Comparison of ENCODE assay signal across 1 cellular context in genomic region chr7:150125831-150126230, GRCh38.
TF ChIP-seq lines count a peak whose summit lies in the region.
"Not testable (repeated sequence)": the region's sequence is repeated elsewhere in the genome, so short reads cannot be mapped to it uniquely, and the experiment has no call there.

No MANE protein-coding gene starts in this region.

TF ChIP-seq in HepG2, 621 proteins besides CTCF, POLR2A, EP300 and RAD21 (continued from another document and continues in another):
- TF ChIP-seq RERE (CRISPR knock-in tag; IDR thresholded peaks at IDR 0.05; ENCODE audit: low read depth), result peak; percentile 53; the same call in 1 of the 2 replicates
- peak; percentile 97 for TF ChIP-seq FOXA3 (CRISPR knock-in tag; IDR thresholded peaks at IDR 0.05)
- 0 out of 2 replicates have a peak, but pooled peaks have one; percentile 67 for TF ChIP-seq ZNF205 (CRISPR knock-in tag; IDR thresholded peaks at IDR 0.05)
- TF ChIP-seq ISL2 (CRISPR knock-in tag; IDR thresholded peaks at IDR 0.05), result peak; percentile 88
- 0 out of 2 replicates have a peak, but pooled peaks have one; percentile 28 for TF ChIP-seq ADNP (CRISPR knock-in tag; IDR thresholded peaks at IDR 0.05)
- peak; percentile 55; the same call in 1 of the 2 replicates for TF ChIP-seq RXRB (CRISPR knock-in tag; IDR thresholded peaks at IDR 0.05; ENCODE audit: borderline replicate concordance)
- peak; percentile 69 for TF ChIP-seq BCL6 (CRISPR knock-in tag; IDR thresholded peaks at IDR 0.05)
- TF ChIP-seq, protein P1, sequence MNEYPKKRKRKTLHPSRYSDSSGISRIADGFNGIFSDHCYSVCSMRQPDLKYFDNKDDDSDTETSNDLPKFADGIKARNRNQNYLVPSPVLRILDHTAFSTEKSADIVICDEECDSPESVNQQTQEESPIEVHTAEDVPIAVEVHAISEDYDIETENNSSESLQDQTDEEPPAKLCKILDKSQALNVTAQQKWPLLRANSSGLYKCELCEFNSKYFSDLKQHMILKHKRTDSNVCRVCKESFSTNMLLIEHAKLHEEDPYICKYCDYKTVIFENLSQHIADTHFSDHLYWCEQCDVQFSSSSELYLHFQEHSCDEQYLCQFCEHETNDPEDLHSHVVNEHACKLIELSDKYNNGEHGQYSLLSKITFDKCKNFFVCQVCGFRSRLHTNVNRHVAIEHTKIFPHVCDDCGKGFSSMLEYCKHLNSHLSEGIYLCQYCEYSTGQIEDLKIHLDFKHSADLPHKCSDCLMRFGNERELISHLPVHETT (CRISPR knock-in tag; conservative IDR thresholded peaks at IDR 0.05), result peak; percentile 61; the same call in 1 of the 2 replicates
- peak; percentile 70 for TF ChIP-seq CEBPB (IDR thresholded peaks at IDR 0.05; ENCODE audit: borderline replicate concordance, low read depth, low read length)
- peak; percentile 63 for TF ChIP-seq ELF3 (CRISPR knock-in tag; IDR thresholded peaks at IDR 0.05)
- TF ChIP-seq, protein P2, sequence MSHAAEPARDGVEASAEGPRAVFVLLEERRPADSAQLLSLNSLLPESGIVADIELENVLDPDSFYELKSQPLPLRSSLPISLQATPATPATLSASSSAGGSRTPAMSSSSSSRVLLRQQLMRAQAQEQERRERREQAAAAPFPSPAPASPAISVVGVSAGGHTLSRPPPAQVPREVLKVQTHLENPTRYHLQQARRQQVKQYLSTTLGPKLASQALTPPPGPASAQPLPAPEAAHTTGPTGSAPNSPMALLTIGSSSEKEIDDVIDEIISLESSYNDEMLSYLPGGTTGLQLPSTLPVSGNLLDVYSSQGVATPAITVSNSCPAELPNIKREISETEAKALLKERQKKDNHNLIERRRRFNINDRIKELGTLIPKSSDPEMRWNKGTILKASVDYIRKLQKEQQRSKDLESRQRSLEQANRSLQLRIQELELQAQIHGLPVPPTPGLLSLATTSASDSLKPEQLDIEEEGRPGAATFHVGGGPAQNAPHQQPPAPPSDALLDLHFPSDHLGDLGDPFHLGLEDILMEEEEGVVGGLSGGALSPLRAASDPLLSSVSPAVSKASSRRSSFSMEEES (CRISPR knock-in tag; IDR thresholded peaks at IDR 0.05), result peak; percentile 58; the same call in 1 of the 2 replicates
- TF ChIP-seq IRF2 (CRISPR knock-in tag; IDR thresholded peaks at IDR 0.05), result peak; percentile 67; the same call in 1 of the 2 replicates
- TF ChIP-seq ZNF614 (CRISPR knock-in tag; IDR thresholded peaks at IDR 0.05; ENCODE audit: borderline replicate concordance), result peak; percentile 87; the same call in 1 of the 2 replicates
- peak; percentile 94 for TF ChIP-seq ARID5B (CRISPR knock-in tag; IDR thresholded peaks at IDR 0.05)
- TF ChIP-seq HOXA5 (CRISPR knock-in tag; IDR thresholded peaks at IDR 0.05), result 0 out of 2 replicates have a peak, but pooled peaks have one; percentile 41
- not testable (repeated sequence) for TF ChIP-seq SOX6 (IDR thresholded peaks at IDR 0.05); CREM (CRISPR knock-in tag; IDR thresholded peaks at IDR 0.05)
- peak; percentile 84 for TF ChIP-seq SOX6 (CRISPR knock-in tag; IDR thresholded peaks at IDR 0.05)
- TF ChIP-seq MIXL1 (CRISPR knock-in tag; IDR thresholded peaks at IDR 0.05), result peak; percentile 46; the same call in 1 of the 2 replicates
- peak; percentile 59; the same call in 1 of the 2 replicates for TF ChIP-seq HMG20B (CRISPR knock-in tag; conservative IDR thresholded peaks at IDR 0.05)
- TF ChIP-seq STAG1 (CRISPR knock-in tag; IDR thresholded peaks at IDR 0.05), result 0 out of 2 replicates have a peak, but pooled peaks have one; percentile 14
- peak; percentile 28 for TF ChIP-seq PHF5A (CRISPR knock-in tag; IDR thresholded peaks at IDR 0.05; ENCODE audit: low read depth, unreplicated experiment)
- TF ChIP-seq ATF4 (CRISPR knock-in tag; IDR thresholded peaks at IDR 0.05), result peak in 1 of 2 experiments; percentile 61; a peak in 1 of 4 replicates
- TF ChIP-seq KMT2B (CRISPR knock-in tag; IDR thresholded peaks at IDR 0.05), result 0 out of 2 replicates have a peak, but pooled peaks have one; percentile 41
- peak; percentile 49; the same call in 1 of the 2 replicates for TF ChIP-seq CREM (IDR thresholded peaks at IDR 0.05)
- peak; percentile 29; the same call in 1 of the 2 replicates for TF ChIP-seq MNT (IDR thresholded peaks at IDR 0.05)
- TF ChIP-seq, protein P3, sequence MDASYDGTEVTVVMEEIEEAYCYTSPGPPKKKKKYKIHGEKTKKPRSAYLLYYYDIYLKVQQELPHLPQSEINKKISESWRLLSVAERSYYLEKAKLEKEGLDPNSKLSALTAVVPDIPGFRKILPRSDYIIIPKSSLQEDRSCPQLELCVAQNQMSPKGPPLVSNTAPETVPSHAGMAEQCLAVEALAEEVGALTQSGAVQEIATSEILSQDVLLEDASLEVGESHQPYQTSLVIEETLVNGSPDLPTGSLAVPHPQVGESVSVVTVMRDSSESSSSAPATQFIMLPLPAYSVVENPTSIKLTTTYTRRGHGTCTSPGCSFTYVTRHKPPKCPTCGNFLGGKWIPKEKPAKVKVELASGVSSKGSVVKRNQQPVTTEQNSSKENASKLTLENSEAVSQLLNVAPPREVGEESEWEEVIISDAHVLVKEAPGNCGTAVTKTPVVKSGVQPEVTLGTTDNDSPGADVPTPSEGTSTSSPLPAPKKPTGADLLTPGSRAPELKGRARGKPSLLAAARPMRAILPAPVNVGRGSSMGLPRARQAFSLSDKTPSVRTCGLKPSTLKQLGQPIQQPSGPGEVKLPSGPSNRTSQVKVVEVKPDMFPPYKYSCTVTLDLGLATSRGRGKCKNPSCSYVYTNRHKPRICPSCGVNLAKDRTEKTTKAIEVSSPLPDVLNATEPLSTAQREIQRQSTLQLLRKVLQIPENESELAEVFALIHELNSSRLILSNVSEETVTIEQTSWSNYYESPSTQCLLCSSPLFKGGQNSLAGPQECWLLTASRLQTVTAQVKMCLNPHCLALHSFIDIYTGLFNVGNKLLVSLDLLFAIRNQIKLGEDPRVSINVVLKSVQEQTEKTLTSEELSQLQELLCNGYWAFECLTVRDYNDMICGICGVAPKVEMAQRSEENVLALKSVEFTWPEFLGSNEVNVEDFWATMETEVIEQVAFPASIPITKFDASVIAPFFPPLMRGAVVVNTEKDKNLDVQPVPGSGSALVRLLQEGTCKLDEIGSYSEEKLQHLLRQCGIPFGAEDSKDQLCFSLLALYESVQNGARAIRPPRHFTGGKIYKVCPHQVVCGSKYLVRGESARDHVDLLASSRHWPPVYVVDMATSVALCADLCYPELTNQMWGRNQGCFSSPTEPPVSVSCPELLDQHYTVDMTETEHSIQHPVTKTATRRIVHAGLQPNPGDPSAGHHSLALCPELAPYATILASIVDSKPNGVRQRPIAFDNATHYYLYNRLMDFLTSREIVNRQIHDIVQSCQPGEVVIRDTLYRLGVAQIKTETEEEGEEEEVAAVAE (CRISPR knock-in tag; IDR thresholded peaks at IDR 0.05; ENCODE audit: borderline replicate concordance), result peak; percentile 36; the same call in 1 of the 2 replicates
- TF ChIP-seq FOXK2 (IDR thresholded peaks at IDR 0.05), result peak; percentile 70; the same call in 1 of the 2 replicates
- peak; percentile 55; the same call in 1 of the 2 replicates for TF ChIP-seq TCF7 (IDR thresholded peaks at IDR 0.05; ENCODE audit: low read depth)
- TF ChIP-seq HOXA3 (CRISPR knock-in tag; IDR thresholded peaks at IDR 0.05), result peak; percentile 55; the same call in 1 of the 2 replicates
- peak; percentile 74 for TF ChIP-seq SALL1 (CRISPR knock-in tag; IDR thresholded peaks at IDR 0.05)
- TF ChIP-seq KAT8 (CRISPR knock-in tag; IDR thresholded peaks at IDR 0.05), result 0 out of 2 replicates have a peak, but pooled peaks have one; percentile 50
- TF ChIP-seq CREB1 (IDR thresholded peaks at IDR 0.05), result peak; percentile 37; the same call in 1 of the 2 replicates
- peak; percentile 49 for TF ChIP-seq CREB1 (CRISPR knock-in tag; IDR thresholded peaks at IDR 0.05)
- TF ChIP-seq, protein P4, sequence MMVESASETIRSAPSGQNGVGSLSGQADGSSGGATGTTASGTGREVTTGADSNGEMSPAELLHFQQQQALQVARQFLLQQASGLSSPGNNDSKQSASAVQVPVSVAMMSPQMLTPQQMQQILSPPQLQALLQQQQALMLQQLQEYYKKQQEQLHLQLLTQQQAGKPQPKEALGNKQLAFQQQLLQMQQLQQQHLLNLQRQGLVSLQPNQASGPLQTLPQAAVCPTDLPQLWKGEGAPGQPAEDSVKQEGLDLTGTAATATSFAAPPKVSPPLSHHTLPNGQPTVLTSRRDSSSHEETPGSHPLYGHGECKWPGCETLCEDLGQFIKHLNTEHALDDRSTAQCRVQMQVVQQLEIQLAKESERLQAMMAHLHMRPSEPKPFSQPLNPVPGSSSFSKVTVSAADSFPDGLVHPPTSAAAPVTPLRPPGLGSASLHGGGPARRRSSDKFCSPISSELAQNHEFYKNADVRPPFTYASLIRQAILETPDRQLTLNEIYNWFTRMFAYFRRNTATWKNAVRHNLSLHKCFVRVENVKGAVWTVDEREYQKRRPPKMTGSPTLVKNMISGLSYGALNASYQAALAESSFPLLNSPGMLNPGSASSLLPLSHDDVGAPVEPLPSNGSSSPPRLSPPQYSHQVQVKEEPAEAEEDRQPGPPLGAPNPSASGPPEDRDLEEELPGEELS (CRISPR knock-in tag; IDR thresholded peaks at IDR 0.05), result peak; percentile 88
